ENCODE assay signal across 8 cellular contexts in the genomic region with DNA sequence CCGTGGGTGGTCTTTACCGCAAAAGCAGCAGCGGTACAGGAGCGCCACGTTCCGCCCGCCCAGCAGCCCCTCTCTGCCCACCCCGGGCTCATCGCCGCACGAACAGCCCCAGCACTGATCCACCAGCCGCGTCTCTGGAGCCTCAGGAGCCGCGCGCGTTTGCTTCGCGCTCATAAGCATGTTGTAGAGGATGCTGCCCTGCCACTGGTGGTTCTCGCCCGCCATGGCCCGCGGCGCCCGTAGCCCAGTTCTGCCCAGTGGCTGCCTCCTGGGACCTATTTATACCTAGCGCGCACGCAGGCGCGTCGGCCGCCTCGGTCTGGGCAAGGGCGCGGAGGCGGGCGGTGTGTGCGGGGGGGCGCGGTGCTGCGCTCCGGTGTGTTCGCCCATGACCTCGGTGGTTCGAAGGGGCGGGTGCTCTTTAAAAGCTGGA. TPM values are rescaled to one million over a fixed set of nuclear protein-coding genes. Genes with fewer than 3 reads are reported as not detected.
DNase-seq lines count a peak whose midpoint lies in the region; ATAC-seq and TF ChIP-seq lines count a peak whose summit lies in the region.

A gene with protein sequence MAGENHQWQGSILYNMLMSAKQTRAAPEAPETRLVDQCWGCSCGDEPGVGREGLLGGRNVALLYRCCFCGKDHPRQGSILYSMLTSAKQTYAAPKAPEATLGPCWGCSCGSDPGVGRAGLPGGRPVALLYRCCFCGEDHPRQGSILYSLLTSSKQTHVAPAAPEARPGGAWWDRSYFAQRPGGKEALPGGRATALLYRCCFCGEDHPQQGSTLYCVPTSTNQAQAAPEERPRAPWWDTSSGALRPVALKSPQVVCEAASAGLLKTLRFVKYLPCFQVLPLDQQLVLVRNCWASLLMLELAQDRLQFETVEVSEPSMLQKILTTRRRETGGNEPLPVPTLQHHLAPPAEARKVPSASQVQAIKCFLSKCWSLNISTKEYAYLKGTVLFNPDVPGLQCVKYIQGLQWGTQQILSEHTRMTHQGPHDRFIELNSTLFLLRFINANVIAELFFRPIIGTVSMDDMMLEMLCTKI (minus strand): TSS at position 252 of the 433 bp plus-strand sequence. CDS start 27 bp downstream, at position 225.

- H3K4me3 ChIP-seq in fibroblast of mammary gland (ENCODE audit: control insufficient read depth, low read depth, low read length) = peak within 1 kb of the TSS; percentile 24

- H3K9ac ChIP-seq in ES-I3 (ENCODE audit: low read depth, low read length) = peak within 1 kb of the TSS; percentile 65

- DNase-seq in NCI-H460 (ENCODE audit: extremely low read depth, low read depth) = peak; percentile 71
- no peak for DNase-seq in fibroblast of mammary gland (ENCODE audit: low read depth)
- peak; percentile 71 for DNase-seq in posterior vena cava (ENCODE audit: low spot score)
- DNase-seq in NCI-H2171 treated with DMSO at 0.1 percent for 48 hours (lab: John Stamatoyannopoulos, UW) = no peak

- no peaks in the 10 kb centered on the region; the same call in 1 of the 2 replicates for H3K4me1 ChIP-seq in ES-I3 (ENCODE audit: insufficient read depth, low read length)

- ATAC-seq in GM21825 (IDR thresholded peaks at IDR 0.05; ENCODE audit: unreplicated experiment) (no peak), GM18502 (IDR thresholded peaks at IDR 0.05; ENCODE audit: poor library complexity, unreplicated experiment) (no peak), HG03439 (IDR thresholded peaks at IDR 0.05; ENCODE audit: unreplicated experiment) (no peak)

- intact Hi-C loops in posterior vena cava (cut with DNase I) = no loop called here

- TF ChIP-seq CTCF in fibroblast of mammary gland (conservative IDR thresholded peaks at IDR 0.05; ENCODE audit: control insufficient read depth, insufficient read depth, low read depth, low read length) = no peak

- no peaks in the 10 kb centered on the region for H3K36me3 ChIP-seq in ES-I3 (ENCODE audit: insufficient read depth, low read length)

- H3K9me3 ChIP-seq in ES-I3 (ENCODE audit: control insufficient read depth, insufficient read depth, low read length) = no peaks in the 10 kb centered on the region

RNA-seq across cellular contexts. Expression of the gene that starts here (rescaled TPM):
- 76.4 and 90.0 TPM in 2 replicates for total RNA-seq in NCI-H460 (2014; rRNA removed; shearing (Covaris generic))
- 155 and 166 TPM in 2 replicates for polyA plus RNA-seq in NCI-H460 (2014; cell fraction: nucleus; rRNA removed)
- total RNA-seq in posterior vena cava = not detected

Comparison
In these comparisons a context has a peak if more than half of its experiments do, and no peak if none do; other contexts are left out.
1. RNA of the gene that starts here (total RNA-seq): 76.4 to 90.0 TPM in NCI-H460; not detected in posterior vena cava; every median in the first group is over 10 times any median in the second.
2. Peak in DNase-seq in posterior vena cava; RNA of the gene not detected or under 1 TPM.